ENCODE assay signal across 2 cellular contexts in the genomic region with DNA sequence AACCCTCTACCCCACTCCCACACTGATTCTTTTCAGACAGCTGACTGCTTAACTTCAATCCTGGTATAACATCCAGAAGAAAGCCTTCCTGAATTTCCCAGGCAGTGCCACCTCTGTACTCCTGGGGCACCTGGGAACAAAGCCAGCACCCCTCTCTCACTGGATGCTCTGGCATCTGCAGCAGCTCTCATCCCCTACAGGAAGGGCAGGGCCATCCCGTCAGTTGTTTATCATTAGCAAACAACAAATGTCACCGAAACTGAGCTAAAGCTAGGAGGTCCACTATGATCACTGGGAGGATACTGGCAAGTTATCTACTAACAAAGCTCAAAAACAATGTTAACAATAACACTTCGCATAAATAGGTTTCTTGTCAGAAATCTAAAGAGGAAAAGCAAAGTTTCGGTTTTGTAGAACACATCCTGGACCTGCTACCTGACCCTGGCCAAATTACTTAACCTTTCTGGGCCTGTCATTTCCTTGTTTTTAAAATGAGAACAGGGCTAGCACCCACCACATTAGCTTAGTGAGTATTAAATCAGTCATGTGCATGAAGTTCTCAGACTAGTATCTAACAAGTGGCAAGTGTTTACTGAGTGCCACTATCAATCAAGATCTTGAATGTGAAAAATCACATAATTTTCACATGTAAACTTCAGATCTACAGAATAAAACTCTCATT.
A peak's percentile ranks its signal among the peaks of the same experiment; 100 is the strongest.
TF ChIP-seq lines count a peak whose summit lies in the region.

No MANE protein-coding gene starts in this region.

TF ChIP-seq in liver, 16 proteins besides CTCF, POLR2A, EP300 and RAD21 (continued from another document):
- TF ChIP-seq, protein P1, sequence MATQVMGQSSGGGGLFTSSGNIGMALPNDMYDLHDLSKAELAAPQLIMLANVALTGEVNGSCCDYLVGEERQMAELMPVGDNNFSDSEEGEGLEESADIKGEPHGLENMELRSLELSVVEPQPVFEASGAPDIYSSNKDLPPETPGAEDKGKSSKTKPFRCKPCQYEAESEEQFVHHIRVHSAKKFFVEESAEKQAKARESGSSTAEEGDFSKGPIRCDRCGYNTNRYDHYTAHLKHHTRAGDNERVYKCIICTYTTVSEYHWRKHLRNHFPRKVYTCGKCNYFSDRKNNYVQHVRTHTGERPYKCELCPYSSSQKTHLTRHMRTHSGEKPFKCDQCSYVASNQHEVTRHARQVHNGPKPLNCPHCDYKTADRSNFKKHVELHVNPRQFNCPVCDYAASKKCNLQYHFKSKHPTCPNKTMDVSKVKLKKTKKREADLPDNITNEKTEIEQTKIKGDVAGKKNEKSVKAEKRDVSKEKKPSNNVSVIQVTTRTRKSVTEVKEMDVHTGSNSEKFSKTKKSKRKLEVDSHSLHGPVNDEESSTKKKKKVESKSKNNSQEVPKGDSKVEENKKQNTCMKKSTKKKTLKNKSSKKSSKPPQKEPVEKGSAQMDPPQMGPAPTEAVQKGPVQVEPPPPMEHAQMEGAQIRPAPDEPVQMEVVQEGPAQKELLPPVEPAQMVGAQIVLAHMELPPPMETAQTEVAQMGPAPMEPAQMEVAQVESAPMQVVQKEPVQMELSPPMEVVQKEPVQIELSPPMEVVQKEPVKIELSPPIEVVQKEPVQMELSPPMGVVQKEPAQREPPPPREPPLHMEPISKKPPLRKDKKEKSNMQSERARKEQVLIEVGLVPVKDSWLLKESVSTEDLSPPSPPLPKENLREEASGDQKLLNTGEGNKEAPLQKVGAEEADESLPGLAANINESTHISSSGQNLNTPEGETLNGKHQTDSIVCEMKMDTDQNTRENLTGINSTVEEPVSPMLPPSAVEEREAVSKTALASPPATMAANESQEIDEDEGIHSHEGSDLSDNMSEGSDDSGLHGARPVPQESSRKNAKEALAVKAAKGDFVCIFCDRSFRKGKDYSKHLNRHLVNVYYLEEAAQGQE (IDR thresholded peaks at IDR 0.05), result no peak
- TF ChIP-seq GABPA (IDR thresholded peaks at IDR 0.05 in 1 of 2, conservative IDR thresholded peaks at IDR 0.05 in 1 of 2), result no peak
- TF ChIP-seq NR2F2 (IDR thresholded peaks at IDR 0.05), result peak; percentile 80
- TF ChIP-seq, protein P2, sequence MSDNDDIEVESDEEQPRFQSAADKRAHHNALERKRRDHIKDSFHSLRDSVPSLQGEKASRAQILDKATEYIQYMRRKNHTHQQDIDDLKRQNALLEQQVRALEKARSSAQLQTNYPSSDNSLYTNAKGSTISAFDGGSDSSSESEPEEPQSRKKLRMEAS (IDR thresholded peaks at IDR 0.05), result no peak
- TF ChIP-seq HNF4A (conservative IDR thresholded peaks at IDR 0.05), result no peak
- TF ChIP-seq FOXA2 (IDR thresholded peaks at IDR 0.05), result no peak
TF ChIP-seq in liver: peak in this region for 1.

TF ChIP-seq in HepG2, 621 proteins besides CTCF, POLR2A, EP300 and RAD21 (continued from another document):
- TF ChIP-seq, protein P3, sequence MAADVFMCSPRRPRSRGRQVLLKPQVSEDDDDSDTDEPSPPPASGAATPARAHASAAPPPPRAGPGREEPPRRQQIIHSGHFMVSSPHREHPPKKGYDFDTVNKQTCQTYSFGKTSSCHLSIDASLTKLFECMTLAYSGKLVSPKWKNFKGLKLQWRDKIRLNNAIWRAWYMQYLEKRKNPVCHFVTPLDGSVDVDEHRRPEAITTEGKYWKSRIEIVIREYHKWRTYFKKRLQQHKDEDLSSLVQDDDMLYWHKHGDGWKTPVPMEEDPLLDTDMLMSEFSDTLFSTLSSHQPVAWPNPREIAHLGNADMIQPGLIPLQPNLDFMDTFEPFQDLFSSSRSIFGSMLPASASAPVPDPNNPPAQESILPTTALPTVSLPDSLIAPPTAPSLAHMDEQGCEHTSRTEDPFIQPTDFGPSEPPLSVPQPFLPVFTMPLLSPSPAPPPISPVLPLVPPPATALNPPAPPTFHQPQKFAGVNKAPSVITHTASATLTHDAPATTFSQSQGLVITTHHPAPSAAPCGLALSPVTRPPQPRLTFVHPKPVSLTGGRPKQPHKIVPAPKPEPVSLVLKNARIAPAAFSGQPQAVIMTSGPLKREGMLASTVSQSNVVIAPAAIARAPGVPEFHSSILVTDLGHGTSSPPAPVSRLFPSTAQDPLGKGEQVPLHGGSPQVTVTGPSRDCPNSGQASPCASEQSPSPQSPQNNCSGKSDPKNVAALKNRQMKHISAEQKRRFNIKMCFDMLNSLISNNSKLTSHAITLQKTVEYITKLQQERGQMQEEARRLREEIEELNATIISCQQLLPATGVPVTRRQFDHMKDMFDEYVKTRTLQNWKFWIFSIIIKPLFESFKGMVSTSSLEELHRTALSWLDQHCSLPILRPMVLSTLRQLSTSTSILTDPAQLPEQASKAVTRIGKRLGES (CRISPR knock-in tag; IDR thresholded peaks at IDR 0.05; ENCODE audit: borderline replicate concordance), result no peak
- TF ChIP-seq EHMT2 (IDR thresholded peaks at IDR 0.05; ENCODE audit: borderline replicate concordance, low read depth, low read length), result no peak
- TF ChIP-seq ZFYVE20 (CRISPR knock-in tag; IDR thresholded peaks at IDR 0.05; ENCODE audit: borderline replicate concordance, low read depth), result no peak
- TF ChIP-seq ZNF589 (CRISPR knock-in tag; conservative IDR thresholded peaks at IDR 0.05), result no peak
- TF ChIP-seq SNAI1 (CRISPR knock-in tag; IDR thresholded peaks at IDR 0.05; ENCODE audit: borderline replicate concordance), result no peak
- TF ChIP-seq ZNF841 (CRISPR knock-in tag; IDR thresholded peaks at IDR 0.05; ENCODE audit: borderline replicate concordance), result no peak
- TF ChIP-seq PCBP2 (optimal IDR thresholded peaks at IDR 0.05; ENCODE audit: low read depth, low read length, poor library complexity, severe bottlenecking), result no peak
- TF ChIP-seq, protein P4, sequence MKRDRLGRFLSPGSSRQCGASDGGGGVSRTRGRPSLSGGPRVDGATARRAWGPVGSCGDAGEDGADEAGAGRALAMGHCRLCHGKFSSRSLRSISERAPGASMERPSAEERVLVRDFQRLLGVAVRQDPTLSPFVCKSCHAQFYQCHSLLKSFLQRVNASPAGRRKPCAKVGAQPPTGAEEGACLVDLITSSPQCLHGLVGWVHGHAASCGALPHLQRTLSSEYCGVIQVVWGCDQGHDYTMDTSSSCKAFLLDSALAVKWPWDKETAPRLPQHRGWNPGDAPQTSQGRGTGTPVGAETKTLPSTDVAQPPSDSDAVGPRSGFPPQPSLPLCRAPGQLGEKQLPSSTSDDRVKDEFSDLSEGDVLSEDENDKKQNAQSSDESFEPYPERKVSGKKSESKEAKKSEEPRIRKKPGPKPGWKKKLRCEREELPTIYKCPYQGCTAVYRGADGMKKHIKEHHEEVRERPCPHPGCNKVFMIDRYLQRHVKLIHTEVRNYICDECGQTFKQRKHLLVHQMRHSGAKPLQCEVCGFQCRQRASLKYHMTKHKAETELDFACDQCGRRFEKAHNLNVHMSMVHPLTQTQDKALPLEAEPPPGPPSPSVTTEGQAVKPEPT (CRISPR knock-in tag; IDR thresholded peaks at IDR 0.05; ENCODE audit: low read depth), result no peak
- no peak for TF ChIP-seq FOXJ3 (CRISPR knock-in tag; IDR thresholded peaks at IDR 0.05; ENCODE audit: borderline replicate concordance)
- no peak for TF ChIP-seq SNAPC2 (CRISPR knock-in tag; IDR thresholded peaks at IDR 0.05)
- TF ChIP-seq, protein P5, sequence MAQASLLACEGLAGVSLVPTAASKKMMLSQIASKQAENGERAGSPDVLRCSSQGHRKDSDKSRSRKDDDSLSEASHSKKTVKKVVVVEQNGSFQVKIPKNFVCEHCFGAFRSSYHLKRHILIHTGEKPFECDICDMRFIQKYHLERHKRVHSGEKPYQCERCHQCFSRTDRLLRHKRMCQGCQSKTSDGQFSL (CRISPR knock-in tag; IDR thresholded peaks at IDR 0.05), result no peak
- no peak for TF ChIP-seq ZBTB20 (CRISPR knock-in tag; IDR thresholded peaks at IDR 0.05; ENCODE audit: borderline replicate concordance, low read depth)
